8 cellular contexts compared by ENCODE assay signal in the genomic region with DNA sequence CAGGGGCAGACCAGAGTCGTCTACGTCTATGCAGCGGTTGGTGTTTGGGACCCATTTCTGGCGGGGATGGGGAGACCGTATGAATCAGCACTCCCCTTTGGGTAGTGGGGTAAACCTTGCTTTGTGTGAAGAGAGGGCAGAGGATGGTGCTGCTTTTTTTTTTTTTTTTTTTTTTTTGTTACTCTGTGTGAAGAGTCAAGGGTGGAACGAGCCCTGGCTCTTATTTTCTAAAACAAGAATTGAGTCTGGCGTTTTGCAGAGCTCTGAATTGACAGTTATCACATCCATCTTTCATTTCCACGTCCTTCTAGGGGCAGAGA. TPM values are rescaled to one million over a fixed set of nuclear protein-coding genes. Genes with fewer than 3 reads are reported as not detected.
DNase-seq lines count a peak whose midpoint lies in the region; ATAC-seq and TF ChIP-seq lines count a peak whose summit lies in the region.

No MANE protein-coding gene starts in this region.

- H3K27ac ChIP-seq in esophagus squamous epithelium (peak overlapping the region; percentile 97 to 99 (median 98)), gastrocnemius medialis (peak overlapping the region; percentile 93 to 99 (median 97))

- H3K4me1 ChIP-seq in esophagus squamous epithelium (peaks cover 4 to 82% (median 28%) of the 10 kb centered on the region in 3 donors), gastrocnemius medialis (peaks cover 50 to 65% of the 10 kb centered on the region in 2 donors)

- no peaks in the 10 kb centered on the region for H3K9me3 ChIP-seq in esophagus squamous epithelium
- H3K9me3 ChIP-seq in gastrocnemius medialis: no peaks in the 10 kb centered on the region

- ATAC-seq in gastrocnemius medialis (no peak), HG03457 (IDR thresholded peaks at IDR 0.05; ENCODE audit: unreplicated experiment) (no peak)

- H3K36me3 ChIP-seq in esophagus squamous epithelium (no peaks in the 10 kb centered on the region), gastrocnemius medialis (no peaks in the 10 kb centered on the region)

- DNase-seq in NCI-H2171 treated with DMSO at 0.1 percent for 48 hours (lab: John Stamatoyannopoulos, UW): peak; percentile 41
- no peak for DNase-seq in NCI-H2171 (lab: John Stamatoyannopoulos, UW)
- DNase-seq in T-helper 9 cell: peak; percentile 10
- no peak for DNase-seq in esophagus squamous epithelium (lab: John Stamatoyannopoulos, UW)
- DNase-seq in gastrocnemius medialis: no peak
- no peak for DNase-seq in NCI-H446 (lab: John Stamatoyannopoulos, UW)
- no peak for DNase-seq in ecto neural progenitor cell (ENCODE audit: low spot score)

- TF ChIP-seq CTCF in esophagus squamous epithelium (IDR thresholded peaks at IDR 0.05): no peak
- TF ChIP-seq CTCF in gastrocnemius medialis (IDR thresholded peaks at IDR 0.05 in 4 of 5, conservative IDR thresholded peaks at IDR 0.05 in 1 of 5): no peak

- in situ Hi-C loops in gastrocnemius medialis (cut with MboI; ENCODE audit: low sequenced_read_pairs in 4 of 4): loop anchor here in 3 of 4 donors (25.0 kb wide), 2 partner anchors 445 to 495 kb away; a partner anchor contains a TSS

- H3K4me3 ChIP-seq in esophagus squamous epithelium: peak overlapping the region; percentile 80 to 96 (median 90)
- peak overlapping the region; percentile 71 to 97 (median 90) for H3K4me3 ChIP-seq in gastrocnemius medialis

- intact Hi-C loops in esophagus squamous epithelium (cut with DNase I): no loop called here
- intact Hi-C loops in gastrocnemius medialis (cut with DNase I; ENCODE audit: low total_unique reads): loop anchor here (5.0 to 10.0 kb wide), 2 partner anchors 490 to 878 kb away; a partner anchor contains a TSS

- H3K27me3 ChIP-seq in esophagus squamous epithelium (no peaks in the 10 kb centered on the region), gastrocnemius medialis (no peaks in the 10 kb centered on the region)

- TF ChIP-seq POLR2A in esophagus squamous epithelium (IDR thresholded peaks at IDR 0.05) (no peak), gastrocnemius medialis (IDR thresholded peaks at IDR 0.05) (no peak)

- WGBS in esophagus squamous epithelium, 2 donors: 0 to 3% methylated on average over 7 to 8 of the region's 8 CpGs

RNA-seq across cellular contexts. Expression of a gene that starts 1.2 kb away (rescaled TPM):
- total RNA-seq in esophagus squamous epithelium: 10 to 100 TPM; 30.1 to 88.9 (median 75.4) TPM
- 100 to 1,000 TPM in 3 of 4 donors, 10 to 100 TPM in 1; 64.3 to 211 (median 138) TPM for total RNA-seq in gastrocnemius medialis

Comparison
In these comparisons a context has a peak if more than half of its experiments do, and no peak if none do; other contexts are left out.
1. DNase-seq: peak in NCI-H2171 treated with DMSO at 0.1 percent for 48 hours (single experiment) and T-helper 9 cell (single experiment); none in NCI-H2171 (single experiment), esophagus squamous epithelium (single experiment), gastrocnemius medialis (0 of 2), NCI-H446 (0 of 2) and ecto neural progenitor cell (single experiment).